ENCODE assay signal across 1 cellular context in the genomic region with DNA sequence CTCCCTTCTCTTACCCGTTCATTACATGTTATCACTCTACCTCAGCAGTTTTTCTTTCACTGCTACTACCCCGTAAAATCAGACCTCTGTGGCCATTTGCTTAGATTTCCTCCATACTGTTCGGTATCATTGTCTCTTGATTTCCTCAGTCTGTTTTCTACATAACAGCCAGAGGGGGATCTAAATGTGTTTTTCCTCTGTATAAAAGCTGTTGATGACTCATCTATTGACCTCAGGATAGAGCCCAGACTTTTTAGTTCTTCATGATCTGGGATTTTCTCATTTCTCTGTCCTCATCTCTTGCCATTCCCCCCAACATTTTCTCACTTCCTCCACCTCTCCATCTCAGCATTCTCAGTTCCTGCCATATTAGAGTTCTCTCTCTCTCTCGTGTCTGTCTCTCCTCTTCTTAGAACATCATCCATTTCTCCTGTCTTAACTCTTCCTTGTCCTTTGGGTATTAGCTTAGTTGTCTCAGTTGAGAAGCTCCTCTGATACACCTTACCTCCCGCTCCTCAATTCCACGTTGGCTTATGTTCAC.
A peak's percentile ranks its signal among the peaks of the same experiment; 100 is the strongest.
TF ChIP-seq lines count a peak whose summit lies in the region.

No MANE protein-coding gene starts in this region.

TF ChIP-seq in K562, 482 proteins besides CTCF, POLR2A, EP300 and RAD21:
- TF ChIP-seq, protein P1, sequence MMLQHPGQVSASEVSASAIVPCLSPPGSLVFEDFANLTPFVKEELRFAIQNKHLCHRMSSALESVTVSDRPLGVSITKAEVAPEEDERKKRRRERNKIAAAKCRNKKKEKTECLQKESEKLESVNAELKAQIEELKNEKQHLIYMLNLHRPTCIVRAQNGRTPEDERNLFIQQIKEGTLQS (IDR thresholded peaks at IDR 0.05): peak; percentile 62
- TF ChIP-seq, protein P1 (CRISPR knock-in tag; conservative IDR thresholded peaks at IDR 0.05): no peak
- no peak for TF ChIP-seq JUND (IDR thresholded peaks at IDR 0.05; ENCODE audit: borderline replicate concordance, low read depth, low read length)
- peak; percentile 21; the same call in 1 of the 3 replicates for TF ChIP-seq JUND (tag; IDR thresholded peaks at IDR 0.05; ENCODE audit: borderline replicate concordance, low read depth, low read length)
- TF ChIP-seq, protein P2, sequence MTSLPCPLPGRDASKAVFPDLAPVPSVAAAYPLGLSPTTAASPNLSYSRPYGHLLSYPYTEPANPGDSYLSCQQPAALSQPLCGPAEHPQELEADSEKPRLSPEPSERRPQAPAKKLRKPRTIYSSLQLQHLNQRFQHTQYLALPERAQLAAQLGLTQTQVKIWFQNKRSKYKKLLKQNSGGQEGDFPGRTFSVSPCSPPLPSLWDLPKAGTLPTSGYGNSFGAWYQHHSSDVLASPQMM (CRISPR knock-in tag; IDR thresholded peaks at IDR 0.05): no peak
